Comparison of ENCODE assay signal across 8 cellular contexts in the genomic region with DNA sequence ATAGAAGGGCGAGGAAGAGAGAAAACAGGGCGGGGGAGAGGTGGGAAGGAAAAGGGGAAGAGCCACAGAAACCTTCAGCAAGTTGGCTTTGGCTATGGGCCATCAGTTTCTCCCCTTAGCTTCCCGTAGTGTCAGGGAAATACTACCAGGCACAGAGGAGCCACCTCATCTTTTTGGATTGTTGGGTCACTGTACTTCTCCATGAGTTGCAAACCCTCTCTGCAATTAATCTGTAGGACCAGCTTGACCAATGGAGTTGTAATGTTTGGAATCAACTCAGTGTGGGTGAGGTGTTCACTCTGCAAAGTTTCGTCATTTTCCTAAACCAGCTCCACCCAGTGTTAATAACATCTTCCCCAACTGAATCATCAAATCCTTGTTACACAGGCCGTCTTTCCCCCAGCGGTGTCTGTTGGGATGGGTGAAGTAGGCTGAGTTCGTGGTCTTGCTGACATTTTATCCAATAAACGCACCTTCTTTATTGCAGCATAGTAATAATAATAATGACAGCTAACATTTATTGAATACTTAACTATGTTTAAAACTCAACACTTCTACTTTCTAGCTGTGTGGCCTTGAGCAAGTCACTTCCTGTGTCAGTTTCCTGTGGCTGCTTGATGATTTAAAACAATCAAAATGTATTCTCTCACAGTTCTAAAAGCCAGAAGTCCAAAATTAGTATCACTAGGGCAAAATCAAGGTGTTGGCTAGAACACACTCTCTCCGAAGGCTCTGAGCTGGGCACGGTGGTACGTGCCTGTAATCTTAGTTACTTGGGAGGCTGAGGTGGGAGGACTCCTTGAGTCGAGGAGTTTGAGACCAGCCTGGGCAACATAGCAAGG. TPM values are rescaled to one million over a fixed set of nuclear protein-coding genes. Genes with fewer than 3 reads are reported as not detected.
A peak's percentile ranks its signal among the peaks of the same experiment; 100 is the strongest.
DNase-seq lines count a peak whose midpoint lies in the region; ATAC-seq and TF ChIP-seq lines count a peak whose summit lies in the region.

No MANE protein-coding gene starts in this region.

- 53 to 61% (median 56%) methylated on average over 12 of the region's 12 CpGs for WGBS in heart left ventricle, 4 donors

- CTCF ChIA-PET in AG04449 (lab: Yijun Ruan, JAX): interaction anchor here (0.6 to 2.3 kb wide), 10 partner anchors 7 to 84 kb away, joined by 3 to 9 read pairs (median 3); no protein-coding TSS in a partner anchor
- CTCF ChIA-PET in Caco-2 (lab: Charles Lee): no interaction called here

- H3K4me3 ChIP-seq in AG04449 (ENCODE audit: low read depth, low read length): no peak overlapping the region
- peak overlapping the region in 1 of 12 donors; percentile 20 for H3K4me3 ChIP-seq in heart left ventricle
- H3K4me3 ChIP-seq in thoracic aorta: no peak overlapping the region
- no peak overlapping the region for H3K4me3 ChIP-seq in Caco-2 (ENCODE audit: low read depth, low read length)

- H3K9me3 ChIP-seq in heart left ventricle (no peaks in the 10 kb centered on the region), thoracic aorta (no peaks in the 10 kb centered on the region), Caco-2 (no peaks in the 10 kb centered on the region)

- H3K27ac ChIP-seq in heart left ventricle (peak overlapping the region in 10 of 12 donors; percentile 31 to 93 (median 54)), thoracic aorta (peak overlapping the region in 1 of 2 donors; percentile 17)

- H3K36me3 ChIP-seq in heart left ventricle (no peaks in the 10 kb centered on the region), thoracic aorta (no peaks in the 10 kb centered on the region), Caco-2 (ENCODE audit: control insufficient read depth, insufficient read depth, low read length) (no peaks in the 10 kb centered on the region)

- H3K4me3 Mint-ChIP-seq in HFFc6: peak overlapping the region; percentile 46
- no peak overlapping the region for H3K4me3 Mint-ChIP-seq in Caco-2 (ENCODE audit: unreplicated experiment)

- H3K27me3 Mint-ChIP-seq in HFFc6 (ENCODE audit: insufficient read depth): peaks cover 3% of the 10 kb centered on the region; the same call in 1 of the 2 replicates
- H3K27me3 Mint-ChIP-seq in Caco-2 (ENCODE audit: insufficient read depth, unreplicated experiment): peaks cover 4% of the 10 kb centered on the region

- peaks cover 43% of the 10 kb centered on the region for H3K4me1 Mint-ChIP-seq in HFFc6 (ENCODE audit: low read depth)
- H3K4me1 Mint-ChIP-seq in Caco-2 (ENCODE audit: low read depth, unreplicated experiment): no peaks in the 10 kb centered on the region

- TF ChIP-seq POLR2A in heart left ventricle (IDR thresholded peaks at IDR 0.05): no peak

- ATAC-seq in heart left ventricle (peak; percentile 57 to 80 (median 76)), thoracic aorta (ENCODE audit: insufficient number of reproducible peaks, low FRiP score, low read depth) (peak; percentile 43)

- H3K27me3 ChIP-seq in heart left ventricle (no peaks in the 10 kb centered on the region), thoracic aorta (replicated peaks; ENCODE audit: insufficient read depth) (no peaks in the 10 kb centered on the region), Caco-2 (replicated peaks; ENCODE audit: control insufficient read depth, insufficient read depth, low read length) (no peaks in the 10 kb centered on the region; the same call in 1 of the 2 replicates)

- BruUV-seq in Caco-2 (replicated peaks; lab: Mats Ljungman, UMichigan): no TSS peak

- H3K9me3 Mint-ChIP-seq in HFFc6 (no peaks in the 10 kb centered on the region), Caco-2 (ENCODE audit: unreplicated experiment) (no peaks in the 10 kb centered on the region)

- TF ChIP-seq CTCF in AG04449 (IDR thresholded peaks at IDR 0.05; ENCODE audit: insufficient read depth, low read length, missing control alignments) (no peak), HFFc6 (IDR thresholded peaks at IDR 0.05) (peak; percentile 25), heart left ventricle (IDR thresholded peaks at IDR 0.05) (no peak), thoracic aorta (IDR thresholded peaks at IDR 0.05) (no peak), Caco-2 (IDR thresholded peaks at IDR 0.05; ENCODE audit: insufficient read depth in 1 of 2, low read depth in 1 of 2, low read length in 1 of 2, severe bottlenecking in 1 of 2, unreplicated experiment in 1 of 2) (no peak)

- no peaks in the 10 kb centered on the region for H3K36me3 Mint-ChIP-seq in HFFc6 (ENCODE audit: low read depth)
- H3K36me3 Mint-ChIP-seq in Caco-2 (ENCODE audit: insufficient read depth, unreplicated experiment): peaks cover 4% of the 10 kb centered on the region

- H3K27ac Mint-ChIP-seq in HFFc6 (peak overlapping the region; percentile 98), Caco-2 (ENCODE audit: unreplicated experiment) (no peak overlapping the region)

- H3K4me1 ChIP-seq in heart left ventricle: peaks cover 0 to 35% (median 0%) of the 10 kb centered on the region in 12 donors
- peaks cover 0 to 5% of the 10 kb centered on the region in 2 donors for H3K4me1 ChIP-seq in thoracic aorta (ENCODE audit: control insufficient read depth in 1 of 2, low read depth in 2 of 2)
- H3K4me1 ChIP-seq in Caco-2: no peaks in the 10 kb centered on the region

- POLR2A ChIA-PET in AG04449 (lab: Yijun Ruan, JAX) (interaction anchor here (0.8 to 1.2 kb wide), 4 partner anchors 24 to 110 kb away, joined by 3 to 4 read pairs (median 3); no protein-coding TSS in a partner anchor), Caco-2 (lab: Charles Lee) (no interaction called here)

- peak; percentile 86 for DNase-seq in AG04449 (ENCODE audit: low read depth, low spot score)
- DNase-seq in HFFc6: peak; percentile 99
- peak; percentile 38 to 42 for DNase-seq in activated CD4-positive, alpha-beta T cell treated with anti-CD3 and anti-CD28 coated beads, Interleukin-2, amount 50 U/mL, for 48 hours
- DNase-seq in heart left ventricle: no peak
- no peak for DNase-seq in thoracic aorta (ENCODE audit: low spot score)
- DNase-seq in Caco-2: no peak
- DNase-seq in NCI-H1048 (lab: John Stamatoyannopoulos, UW): no peak
- no peak for DNase-seq in NCI-H2171 (lab: John Stamatoyannopoulos, UW)

- intact Hi-C loops in heart left ventricle (cut with DNase I): loop anchor here in 1 of 10 donors (10.0 kb wide), 1 partner anchor 844 kb away; no protein-coding TSS in a partner anchor
- intact Hi-C loops in Caco-2 (cut with micrococcal nuclease; ENCODE audit: unreplicated experiment): no loop called here

RNA-seq across cellular contexts. Expression of gene GLTP, which starts 8.1 kb away (rescaled TPM):
- 10 to 100 TPM; 77.4 to 87.9 (median 82.0) TPM for total RNA-seq in HFFc6 (2021; fragmentation: NEBNext Ultra II Directional; extraction: Animal tissue kit (Norgen Biotek cat#: 25700))
- total RNA-seq in heart left ventricle (10 to 100 TPM; 18.0 to 68.6 (median 25.1) TPM), thoracic aorta (10 to 100 TPM; 42.4 to 48.9 TPM), Caco-2 (2022) (12.2 and 14.9 TPM in 2 replicates)
- 10 to 100 TPM; 16.9 to 28.1 TPM for polyA plus RNA-seq in heart left ventricle

RNA-seq across cellular contexts. Expression of gene TCHP, which starts 11.7 kb away (rescaled TPM):
- total RNA-seq in HFFc6 (2021; fragmentation: NEBNext Ultra II Directional; extraction: Animal tissue kit (Norgen Biotek cat#: 25700)): 10 to 100 TPM; 15.0 to 21.0 (median 18.2) TPM
- total RNA-seq in heart left ventricle (10 to 100 TPM in 4 of 9 donors, 1 to 10 TPM in 5; 7.4 to 11.7 (median 8.9) TPM), thoracic aorta (10 to 100 TPM; 13.5 to 36.9 TPM), Caco-2 (2022) (17.7 and 19.5 TPM in 2 replicates)
- polyA plus RNA-seq in heart left ventricle: 10 to 100 TPM; 10.1 to 10.6 TPM

RNA-seq across cellular contexts. Expression of gene TRPV4, which starts 55.2 kb away (rescaled TPM):
- total RNA-seq in HFFc6 (2021; fragmentation: NEBNext Ultra II Directional; extraction: Animal tissue kit (Norgen Biotek cat#: 25700)): 1 to 10 TPM; 1.6 to 2.5 (median 1.9) TPM
- total RNA-seq in heart left ventricle: 1 to 10 TPM in 2 of 9 donors, under 1 TPM in 6, not detected in 1; 0.17 to 3.9 (median 0.32) TPM
- polyA plus RNA-seq in heart left ventricle: under 1 TPM; 0.19 TPM
- total RNA-seq in thoracic aorta: 1 to 10 TPM; 2.0 to 5.7 TPM
- not detected in 2 replicates for total RNA-seq in Caco-2 (2022)

Comparison
In these comparisons a context has a peak if more than half of its experiments do, and no peak if none do; other contexts are left out.
1. DNase-seq: peak in AG04449 (single experiment), HFFc6 (single experiment) and activated CD4-positive, alpha-beta T cell treated with anti-CD3 and anti-CD28 coated beads, Interleukin-2, amount 50 U/mL, for 48 hours (2 of 2); none in heart left ventricle (0 of 5), thoracic aorta (single experiment), Caco-2 (0 of 2), NCI-H1048 (single experiment) and NCI-H2171 (single experiment).